Comparison of ENCODE assay signal across 1 cellular context in the genomic region with DNA sequence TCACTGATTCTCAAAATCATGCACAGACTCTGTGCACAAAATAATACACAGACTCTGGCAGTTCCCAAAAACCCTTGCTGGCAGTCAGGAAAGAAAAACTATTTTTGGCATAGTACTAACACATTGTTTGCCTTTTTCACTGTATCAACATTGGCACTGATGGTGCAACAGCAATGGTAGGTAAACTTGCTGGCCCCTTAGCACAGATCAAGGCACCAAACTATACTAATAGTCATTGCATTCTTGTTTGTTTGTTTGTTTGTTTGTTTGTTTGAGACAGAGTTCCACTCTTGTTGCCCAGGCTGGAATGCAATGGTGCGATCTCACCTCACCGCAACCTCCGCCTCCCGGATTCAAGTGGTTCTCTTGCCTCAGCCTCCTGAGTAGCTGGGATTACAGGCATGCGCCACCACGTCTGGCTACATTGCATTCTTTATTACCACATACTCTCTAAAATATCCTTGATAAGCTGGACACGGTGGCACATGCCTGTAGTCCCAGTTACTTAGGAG.
A peak's percentile ranks its signal among the peaks of the same experiment; 100 is the strongest.
TF ChIP-seq lines count a peak whose summit lies in the region.

No MANE protein-coding gene starts in this region.

TF ChIP-seq in HepG2, 621 proteins besides CTCF, POLR2A, EP300 and RAD21 (continued from another document and continues in another):
- TF ChIP-seq ZBTB7A (CRISPR knock-in tag; IDR thresholded peaks at IDR 0.05) (no peak), FOXK1 (CRISPR knock-in tag; IDR thresholded peaks at IDR 0.05; ENCODE audit: borderline replicate concordance, low read depth) (peak; percentile 16; the same call in 1 of the 2 replicates), TMF1 (CRISPR knock-in tag; IDR thresholded peaks at IDR 0.05; ENCODE audit: low read depth) (no peak), ZMYM3 (CRISPR knock-in tag; IDR thresholded peaks at IDR 0.05) (no peak), NR2C2 (CRISPR knock-in tag; IDR thresholded peaks at IDR 0.05; ENCODE audit: borderline replicate concordance) (no peak), RORA (CRISPR knock-in tag; IDR thresholded peaks at IDR 0.05) (no peak), ZNF550 (CRISPR knock-in tag; IDR thresholded peaks at IDR 0.05; ENCODE audit: borderline replicate concordance) (no peak), NFKB2 (CRISPR knock-in tag; IDR thresholded peaks at IDR 0.05; ENCODE audit: borderline replicate concordance) (no peak), MIER2 (CRISPR knock-in tag; IDR thresholded peaks at IDR 0.05) (no peak), GTF3A (CRISPR knock-in tag; conservative IDR thresholded peaks at IDR 0.05) (no peak), ZNF180 (CRISPR knock-in tag; IDR thresholded peaks at IDR 0.05; ENCODE audit: borderline replicate concordance, low read depth) (no peak), NFYC (CRISPR knock-in tag; IDR thresholded peaks at IDR 0.05) (no peak), FOXA1 (IDR thresholded peaks at IDR 0.05) (peak; percentile 57; the same call in 1 of the 2 replicates), FOXA1 (CRISPR knock-in tag; IDR thresholded peaks at IDR 0.05) (peak; percentile 85), PCBP1 (IDR thresholded peaks at IDR 0.05; ENCODE audit: borderline replicate concordance, low read depth, low read length) (no peak), ADNP (CRISPR knock-in tag; IDR thresholded peaks at IDR 0.05) (no peak), ZNF546 (CRISPR knock-in tag; conservative IDR thresholded peaks at IDR 0.05) (no peak), MAFF (IDR thresholded peaks at IDR 0.05; ENCODE audit: low read depth, low read length) (no peak), CENPT (CRISPR knock-in tag; IDR thresholded peaks at IDR 0.05; ENCODE audit: low read depth) (no peak), SMYD3 (CRISPR knock-in tag; IDR thresholded peaks at IDR 0.05) (no peak), GATA4 (IDR thresholded peaks at IDR 0.05; ENCODE audit: borderline replicate concordance, low read depth) (no peak), SAFB2 (CRISPR knock-in tag; IDR thresholded peaks at IDR 0.05; ENCODE audit: borderline replicate concordance, low read depth) (no peak), ATF7-NPFF (CRISPR knock-in tag; IDR thresholded peaks at IDR 0.05; ENCODE audit: low read depth) (no peak), MZF1 (CRISPR knock-in tag; IDR thresholded peaks at IDR 0.05; ENCODE audit: borderline replicate concordance) (no peak), LCORL (IDR thresholded peaks at IDR 0.05) (no peak), LCORL (CRISPR knock-in tag; IDR thresholded peaks at IDR 0.05) (peak; percentile 50; the same call in 1 of the 2 replicates)
- TF ChIP-seq, protein P1, sequence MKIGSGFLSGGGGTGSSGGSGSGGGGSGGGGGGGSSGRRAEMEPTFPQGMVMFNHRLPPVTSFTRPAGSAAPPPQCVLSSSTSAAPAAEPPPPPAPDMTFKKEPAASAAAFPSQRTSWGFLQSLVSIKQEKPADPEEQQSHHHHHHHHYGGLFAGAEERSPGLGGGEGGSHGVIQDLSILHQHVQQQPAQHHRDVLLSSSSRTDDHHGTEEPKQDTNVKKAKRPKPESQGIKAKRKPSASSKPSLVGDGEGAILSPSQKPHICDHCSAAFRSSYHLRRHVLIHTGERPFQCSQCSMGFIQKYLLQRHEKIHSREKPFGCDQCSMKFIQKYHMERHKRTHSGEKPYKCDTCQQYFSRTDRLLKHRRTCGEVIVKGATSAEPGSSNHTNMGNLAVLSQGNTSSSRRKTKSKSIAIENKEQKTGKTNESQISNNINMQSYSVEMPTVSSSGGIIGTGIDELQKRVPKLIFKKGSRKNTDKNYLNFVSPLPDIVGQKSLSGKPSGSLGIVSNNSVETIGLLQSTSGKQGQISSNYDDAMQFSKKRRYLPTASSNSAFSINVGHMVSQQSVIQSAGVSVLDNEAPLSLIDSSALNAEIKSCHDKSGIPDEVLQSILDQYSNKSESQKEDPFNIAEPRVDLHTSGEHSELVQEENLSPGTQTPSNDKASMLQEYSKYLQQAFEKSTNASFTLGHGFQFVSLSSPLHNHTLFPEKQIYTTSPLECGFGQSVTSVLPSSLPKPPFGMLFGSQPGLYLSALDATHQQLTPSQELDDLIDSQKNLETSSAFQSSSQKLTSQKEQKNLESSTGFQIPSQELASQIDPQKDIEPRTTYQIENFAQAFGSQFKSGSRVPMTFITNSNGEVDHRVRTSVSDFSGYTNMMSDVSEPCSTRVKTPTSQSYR (CRISPR knock-in tag; IDR thresholded peaks at IDR 0.05; ENCODE audit: borderline replicate concordance), result no peak
- TF ChIP-seq, protein P2, sequence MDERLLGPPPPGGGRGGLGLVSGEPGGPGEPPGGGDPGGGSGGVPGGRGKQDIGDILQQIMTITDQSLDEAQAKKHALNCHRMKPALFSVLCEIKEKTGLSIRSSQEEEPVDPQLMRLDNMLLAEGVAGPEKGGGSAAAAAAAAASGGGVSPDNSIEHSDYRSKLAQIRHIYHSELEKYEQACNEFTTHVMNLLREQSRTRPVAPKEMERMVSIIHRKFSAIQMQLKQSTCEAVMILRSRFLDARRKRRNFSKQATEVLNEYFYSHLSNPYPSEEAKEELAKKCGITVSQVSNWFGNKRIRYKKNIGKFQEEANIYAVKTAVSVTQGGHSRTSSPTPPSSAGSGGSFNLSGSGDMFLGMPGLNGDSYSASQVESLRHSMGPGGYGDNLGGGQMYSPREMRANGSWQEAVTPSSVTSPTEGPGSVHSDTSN (CRISPR knock-in tag; IDR thresholded peaks at IDR 0.05), result no peak
- TF ChIP-seq, protein P3, sequence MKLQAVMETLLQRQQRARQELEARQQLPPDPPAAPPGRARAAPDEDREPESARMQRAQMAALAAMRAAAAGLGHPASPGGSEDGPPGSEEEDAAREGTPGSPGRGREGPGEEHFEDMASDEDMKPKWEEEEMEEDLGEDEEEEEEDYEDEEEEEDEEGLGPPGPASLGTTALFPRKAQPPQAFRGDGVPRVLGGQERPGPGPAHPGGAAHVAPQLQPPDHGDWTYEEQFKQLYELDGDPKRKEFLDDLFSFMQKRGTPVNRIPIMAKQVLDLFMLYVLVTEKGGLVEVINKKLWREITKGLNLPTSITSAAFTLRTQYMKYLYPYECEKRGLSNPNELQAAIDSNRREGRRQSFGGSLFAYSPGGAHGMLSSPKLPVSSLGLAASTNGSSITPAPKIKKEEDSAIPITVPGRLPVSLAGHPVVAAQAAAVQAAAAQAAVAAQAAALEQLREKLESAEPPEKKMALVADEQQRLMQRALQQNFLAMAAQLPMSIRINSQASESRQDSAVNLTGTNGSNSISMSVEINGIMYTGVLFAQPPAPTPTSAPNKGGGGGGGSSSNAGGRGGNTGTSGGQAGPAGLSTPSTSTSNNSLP (IDR thresholded peaks at IDR 0.05; ENCODE audit: low read depth, low read length), result no peak
- TF ChIP-seq, protein P4, sequence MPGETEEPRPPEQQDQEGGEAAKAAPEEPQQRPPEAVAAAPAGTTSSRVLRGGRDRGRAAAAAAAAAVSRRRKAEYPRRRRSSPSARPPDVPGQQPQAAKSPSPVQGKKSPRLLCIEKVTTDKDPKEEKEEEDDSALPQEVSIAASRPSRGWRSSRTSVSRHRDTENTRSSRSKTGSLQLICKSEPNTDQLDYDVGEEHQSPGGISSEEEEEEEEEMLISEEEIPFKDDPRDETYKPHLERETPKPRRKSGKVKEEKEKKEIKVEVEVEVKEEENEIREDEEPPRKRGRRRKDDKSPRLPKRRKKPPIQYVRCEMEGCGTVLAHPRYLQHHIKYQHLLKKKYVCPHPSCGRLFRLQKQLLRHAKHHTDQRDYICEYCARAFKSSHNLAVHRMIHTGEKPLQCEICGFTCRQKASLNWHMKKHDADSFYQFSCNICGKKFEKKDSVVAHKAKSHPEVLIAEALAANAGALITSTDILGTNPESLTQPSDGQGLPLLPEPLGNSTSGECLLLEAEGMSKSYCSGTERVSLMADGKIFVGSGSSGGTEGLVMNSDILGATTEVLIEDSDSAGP (CRISPR knock-in tag; IDR thresholded peaks at IDR 0.05; ENCODE audit: borderline replicate concordance), result no peak
- TF ChIP-seq, protein P5, sequence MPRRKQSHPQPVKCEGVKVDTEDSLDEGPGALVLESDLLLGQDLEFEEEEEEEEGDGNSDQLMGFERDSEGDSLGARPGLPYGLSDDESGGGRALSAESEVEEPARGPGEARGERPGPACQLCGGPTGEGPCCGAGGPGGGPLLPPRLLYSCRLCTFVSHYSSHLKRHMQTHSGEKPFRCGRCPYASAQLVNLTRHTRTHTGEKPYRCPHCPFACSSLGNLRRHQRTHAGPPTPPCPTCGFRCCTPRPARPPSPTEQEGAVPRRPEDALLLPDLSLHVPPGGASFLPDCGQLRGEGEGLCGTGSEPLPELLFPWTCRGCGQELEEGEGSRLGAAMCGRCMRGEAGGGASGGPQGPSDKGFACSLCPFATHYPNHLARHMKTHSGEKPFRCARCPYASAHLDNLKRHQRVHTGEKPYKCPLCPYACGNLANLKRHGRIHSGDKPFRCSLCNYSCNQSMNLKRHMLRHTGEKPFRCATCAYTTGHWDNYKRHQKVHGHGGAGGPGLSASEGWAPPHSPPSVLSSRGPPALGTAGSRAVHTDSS (CRISPR knock-in tag; conservative IDR thresholded peaks at IDR 0.05), result no peak
- TF ChIP-seq, protein P6, sequence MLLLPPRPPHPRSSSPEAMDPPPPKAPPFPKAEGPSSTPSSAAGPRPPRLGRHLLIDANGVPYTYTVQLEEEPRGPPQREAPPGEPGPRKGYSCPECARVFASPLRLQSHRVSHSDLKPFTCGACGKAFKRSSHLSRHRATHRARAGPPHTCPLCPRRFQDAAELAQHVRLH (CRISPR knock-in tag; IDR thresholded peaks at IDR 0.05; ENCODE audit: borderline replicate concordance, low read depth), result no peak
- TF ChIP-seq, protein P7, sequence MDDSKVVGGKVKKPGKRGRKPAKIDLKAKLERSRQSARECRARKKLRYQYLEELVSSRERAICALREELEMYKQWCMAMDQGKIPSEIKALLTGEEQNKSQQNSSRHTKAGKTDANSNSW (CRISPR knock-in tag; IDR thresholded peaks at IDR 0.05; ENCODE audit: borderline replicate concordance), result no peak
- TF ChIP-seq, protein P8, sequence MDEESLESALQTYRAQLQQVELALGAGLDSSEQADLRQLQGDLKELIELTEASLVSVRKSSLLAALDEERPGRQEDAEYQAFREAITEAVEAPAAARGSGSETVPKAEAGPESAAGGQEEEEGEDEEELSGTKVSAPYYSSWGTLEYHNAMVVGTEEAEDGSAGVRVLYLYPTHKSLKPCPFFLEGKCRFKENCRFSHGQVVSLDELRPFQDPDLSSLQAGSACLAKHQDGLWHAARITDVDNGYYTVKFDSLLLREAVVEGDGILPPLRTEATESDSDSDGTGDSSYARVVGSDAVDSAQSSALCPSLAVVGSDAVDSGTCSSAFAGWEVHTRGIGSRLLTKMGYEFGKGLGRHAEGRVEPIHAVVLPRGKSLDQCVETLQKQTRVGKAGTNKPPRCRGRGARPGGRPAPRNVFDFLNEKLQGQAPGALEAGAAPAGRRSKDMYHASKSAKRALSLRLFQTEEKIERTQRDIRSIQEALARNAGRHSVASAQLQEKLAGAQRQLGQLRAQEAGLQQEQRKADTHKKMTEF (CRISPR knock-in tag; IDR thresholded peaks at IDR 0.05), result peak; percentile 42; the same call in 1 of the 2 replicates
- TF ChIP-seq, protein P9, sequence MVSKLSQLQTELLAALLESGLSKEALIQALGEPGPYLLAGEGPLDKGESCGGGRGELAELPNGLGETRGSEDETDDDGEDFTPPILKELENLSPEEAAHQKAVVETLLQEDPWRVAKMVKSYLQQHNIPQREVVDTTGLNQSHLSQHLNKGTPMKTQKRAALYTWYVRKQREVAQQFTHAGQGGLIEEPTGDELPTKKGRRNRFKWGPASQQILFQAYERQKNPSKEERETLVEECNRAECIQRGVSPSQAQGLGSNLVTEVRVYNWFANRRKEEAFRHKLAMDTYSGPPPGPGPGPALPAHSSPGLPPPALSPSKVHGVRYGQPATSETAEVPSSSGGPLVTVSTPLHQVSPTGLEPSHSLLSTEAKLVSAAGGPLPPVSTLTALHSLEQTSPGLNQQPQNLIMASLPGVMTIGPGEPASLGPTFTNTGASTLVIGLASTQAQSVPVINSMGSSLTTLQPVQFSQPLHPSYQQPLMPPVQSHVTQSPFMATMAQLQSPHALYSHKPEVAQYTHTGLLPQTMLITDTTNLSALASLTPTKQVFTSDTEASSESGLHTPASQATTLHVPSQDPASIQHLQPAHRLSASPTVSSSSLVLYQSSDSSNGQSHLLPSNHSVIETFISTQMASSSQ (IDR thresholded peaks at IDR 0.05; ENCODE audit: low read depth), result no peak
- TF ChIP-seq, protein P9 (CRISPR knock-in tag; IDR thresholded peaks at IDR 0.05; ENCODE audit: borderline replicate concordance), result no peak
- TF ChIP-seq, protein P10, sequence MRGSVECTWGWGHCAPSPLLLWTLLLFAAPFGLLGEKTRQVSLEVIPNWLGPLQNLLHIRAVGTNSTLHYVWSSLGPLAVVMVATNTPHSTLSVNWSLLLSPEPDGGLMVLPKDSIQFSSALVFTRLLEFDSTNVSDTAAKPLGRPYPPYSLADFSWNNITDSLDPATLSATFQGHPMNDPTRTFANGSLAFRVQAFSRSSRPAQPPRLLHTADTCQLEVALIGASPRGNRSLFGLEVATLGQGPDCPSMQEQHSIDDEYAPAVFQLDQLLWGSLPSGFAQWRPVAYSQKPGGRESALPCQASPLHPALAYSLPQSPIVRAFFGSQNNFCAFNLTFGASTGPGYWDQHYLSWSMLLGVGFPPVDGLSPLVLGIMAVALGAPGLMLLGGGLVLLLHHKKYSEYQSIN (CRISPR knock-in tag; IDR thresholded peaks at IDR 0.05; ENCODE audit: borderline replicate concordance), result no peak
- TF ChIP-seq, protein P11, sequence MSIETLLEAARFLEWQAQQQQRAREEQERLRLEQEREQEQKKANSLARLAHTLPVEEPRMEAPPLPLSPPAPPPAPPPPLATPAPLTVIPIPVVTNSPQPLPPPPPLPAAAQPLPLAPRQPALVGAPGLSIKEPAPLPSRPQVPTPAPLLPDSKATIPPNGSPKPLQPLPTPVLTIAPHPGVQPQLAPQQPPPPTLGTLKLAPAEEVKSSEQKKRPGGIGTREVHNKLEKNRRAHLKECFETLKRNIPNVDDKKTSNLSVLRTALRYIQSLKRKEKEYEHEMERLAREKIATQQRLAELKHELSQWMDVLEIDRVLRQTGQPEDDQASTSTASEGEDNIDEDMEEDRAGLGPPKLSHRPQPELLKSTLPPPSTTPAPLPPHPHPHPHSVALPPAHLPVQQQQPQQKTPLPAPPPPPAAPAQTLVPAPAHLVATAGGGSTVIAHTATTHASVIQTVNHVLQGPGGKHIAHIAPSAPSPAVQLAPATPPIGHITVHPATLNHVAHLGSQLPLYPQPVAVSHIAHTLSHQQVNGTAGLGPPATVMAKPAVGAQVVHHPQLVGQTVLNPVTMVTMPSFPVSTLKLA (IDR thresholded peaks at IDR 0.05), result no peak
- TF ChIP-seq, protein P12, sequence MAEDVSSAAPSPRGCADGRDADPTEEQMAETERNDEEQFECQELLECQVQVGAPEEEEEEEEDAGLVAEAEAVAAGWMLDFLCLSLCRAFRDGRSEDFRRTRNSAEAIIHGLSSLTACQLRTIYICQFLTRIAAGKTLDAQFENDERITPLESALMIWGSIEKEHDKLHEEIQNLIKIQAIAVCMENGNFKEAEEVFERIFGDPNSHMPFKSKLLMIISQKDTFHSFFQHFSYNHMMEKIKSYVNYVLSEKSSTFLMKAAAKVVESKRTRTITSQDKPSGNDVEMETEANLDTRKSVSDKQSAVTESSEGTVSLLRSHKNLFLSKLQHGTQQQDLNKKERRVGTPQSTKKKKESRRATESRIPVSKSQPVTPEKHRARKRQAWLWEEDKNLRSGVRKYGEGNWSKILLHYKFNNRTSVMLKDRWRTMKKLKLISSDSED (CRISPR knock-in tag; IDR thresholded peaks at IDR 0.05), result no peak
